26 cellular contexts compared by ENCODE assay signal in genomic region chr1:3566951-3567350, GRCh38. TPM values are rescaled to one million over a fixed set of nuclear protein-coding genes. Genes with fewer than 3 reads are reported as not detected.
A peak's percentile ranks its signal among the peaks of the same experiment; 100 is the strongest.
DNase-seq lines count a peak whose midpoint lies in the region; ATAC-seq, FAIRE-seq and TF ChIP-seq lines count a peak whose summit lies in the region.
"Had no signal": no experiment of that assay in that cellular context is flagged by ENCODE, and none has a peak within 500 bp of the region (broad histone marks: within the 10 kb centered on the region; RNA-seq: fewer than 3 reads in every experiment).

No MANE protein-coding gene starts in this region.

- H2AFZ ChIP-seq in K562 (ENCODE audit: low read depth, low read length): no peak overlapping the region
- H2AFZ ChIP-seq in neuronal stem cell (ENCODE audit: low read length): no peak overlapping the region

- H3K27me3 ChIP-seq in Panc1 (ENCODE audit: control insufficient read depth, insufficient read depth, low read length): no peaks in the 10 kb centered on the region
- H3K27me3 ChIP-seq in K562 (ENCODE audit: control insufficient read depth in 2 of 2, insufficient read depth in 2 of 2, low read length in 2 of 2): peaks cover 8 to 48% of the 10 kb centered on the region in 2 experiments; a peak in 3 of 5 replicates
- H3K27me3 ChIP-seq in neuronal stem cell (ENCODE audit: control insufficient read depth in 3 of 3, insufficient read depth in 3 of 3, low read depth in 1 of 3, low read length in 3 of 3): no peaks in the 10 kb centered on the region
- H3K27me3 ChIP-seq: BE2C had no signal

- peak overlapping the region; percentile 3 for H3K18ac ChIP-seq in neuronal stem cell (ENCODE audit: low read length)

- BruUV-seq in Panc1 (replicated peaks; lab: Mats Ljungman, UMichigan) (no TSS peak), K562 (replicated peaks; lab: Mats Ljungman, UMichigan) (no TSS peak)

- no peak overlapping the region for H4K91ac ChIP-seq in neuronal stem cell (ENCODE audit: low read depth, low read length, poor library complexity)

- H4K8ac ChIP-seq in neuronal stem cell (ENCODE audit: low read depth, low read length): no peak overlapping the region

- TF ChIP-seq RAD21 in K562 (CRISPR knock-in tag; conservative IDR thresholded peaks at IDR 0.05 in 1 of 2, IDR thresholded peaks at IDR 0.05 in 1 of 2): no peak

- H3K9ac ChIP-seq in K562 (ENCODE audit: insufficient read depth in 1 of 2, low read depth in 2 of 2, low read length in 2 of 2) (no peak overlapping the region; a peak in 1 of 4 replicates), neuronal stem cell (ENCODE audit: low read depth, low read length, poor library complexity) (peak overlapping the region; percentile 60)
- H3K9ac ChIP-seq: BLaER1 had no signal

- peak overlapping the region; percentile 80 for H3K23ac ChIP-seq in neuronal stem cell (ENCODE audit: low read depth, low read length, poor library complexity)

- peak overlapping the region; percentile 39 for H2BK5ac ChIP-seq in neuronal stem cell (ENCODE audit: low read length)

- no peak overlapping the region for H2AK5ac ChIP-seq in neuronal stem cell (ENCODE audit: low read depth, low read length)

- no peaks in the 10 kb centered on the region for H3K79me2 ChIP-seq in K562 (ENCODE audit: control insufficient read depth, insufficient read depth, low read length)

- H2BK15ac ChIP-seq in neuronal stem cell (ENCODE audit: low read length): no peak overlapping the region

- H2BK12ac ChIP-seq in neuronal stem cell (ENCODE audit: low read length): no peak overlapping the region

- H3K4me3 ChIP-seq in Panc1 (ENCODE audit: low read depth in 2 of 2, low read length in 2 of 2): no peak overlapping the region
- H3K4me3 ChIP-seq in K562: no peak overlapping the region
- no peak overlapping the region for H3K4me3 ChIP-seq in neuronal stem cell (ENCODE audit: low read length in 2 of 2)
- H3K4me3 ChIP-seq: BLaER1, GM12878 had no signal

- TF ChIP-seq EP300 in K562 (IDR thresholded peaks at IDR 0.05; ENCODE audit: low read length): no peak

- H3K9me1 ChIP-seq in K562 (ENCODE audit: control insufficient read depth, insufficient read depth, low read length): no peaks in the 10 kb centered on the region

- CTCF ChIA-PET in Panc1 (lab: Charles Lee) (interaction anchor here (0.9 to 1.7 kb wide), 3 partner anchors 48 to 52 kb away, joined by 3 to 8 read pairs (median 3); no protein-coding TSS in a partner anchor), K562 (lab: Yijun Ruan, JAX; ENCODE audit: low intra/inter-chr PET ratio) (interaction anchor here (1.4 kb wide), 1 partner anchor 54 kb away, joined by 3 read pairs; no protein-coding TSS in a partner anchor)

- no peak for TF ChIP-seq CTCF in Panc1 (IDR thresholded peaks at IDR 0.05)
- no peak for TF ChIP-seq CTCF in K562 (IDR thresholded peaks at IDR 0.05 in 2 of 3, conservative IDR thresholded peaks at IDR 0.05 in 1 of 3; ENCODE audit: insufficient read depth in 2 of 3, low read depth in 1 of 3, low read length in 3 of 3)

- POLR2A ChIA-PET in Panc1 (lab: Charles Lee) (no interaction called here), K562 (lab: Yijun Ruan, JAX) (interaction anchor here (0.6 to 0.7 kb wide), 3 partner anchors 15 to 228 kb away, joined by 3 read pairs; no protein-coding TSS in a partner anchor)

- in situ Hi-C loops in Panc1 (cut with HindIII; ENCODE audit: low pct_unique_long_range_greater_than_20kb, low sequenced_read_pairs) (no loop called here), K562 (cut with MboI) (no loop called here)

- H3K4me1 ChIP-seq in Panc1 (ENCODE audit: control insufficient read depth, insufficient read depth, low read length) (peaks cover 6% of the 10 kb centered on the region; the same call in 1 of the 2 replicates), K562 (replicated peaks in 1 of 2; ENCODE audit: control insufficient read depth in 2 of 2, insufficient read depth in 2 of 2, low read length in 2 of 2) (peaks cover 0 to 17% of the 10 kb centered on the region in 2 experiments; a peak in 1 of 5 replicates), neuronal stem cell (ENCODE audit: control insufficient read depth in 2 of 2, insufficient read depth in 1 of 2, low read depth in 1 of 2, low read length in 2 of 2) (no peaks in the 10 kb centered on the region)
- H3K4me1 ChIP-seq: BE2C had no signal

- H3K9me3 ChIP-seq in Panc1 (ENCODE audit: control insufficient read depth, insufficient read depth, low read depth, low read length) (no peaks in the 10 kb centered on the region), K562 (replicated peaks; ENCODE audit: control insufficient read depth, insufficient read depth, low read depth, low read length) (no peaks in the 10 kb centered on the region), neuronal stem cell (replicated peaks in 1 of 2; ENCODE audit: control insufficient read depth in 2 of 2, insufficient read depth in 1 of 2, low read depth in 1 of 2, low read length in 2 of 2) (no peaks in the 10 kb centered on the region)
- H3K9me3 ChIP-seq: BE2C, BLaER1 had no signal

- no peak for FAIRE-seq in K562 (lab: Jason Lieb, UNC)
- FAIRE-seq: A204.1, GM12878, GM12892, GM18507, GM19239 had no signal

- no peak for TF ChIP-seq POLR2A in K562 (conservative IDR thresholded peaks at IDR 0.05)

- H3K4ac ChIP-seq in neuronal stem cell (ENCODE audit: low read length): no peak overlapping the region

- ATAC-seq in Panc1 (peak; percentile 15; the same call in 1 of the 2 replicates), K562 (peak; percentile 17), GM18517 (IDR thresholded peaks at IDR 0.05; ENCODE audit: unreplicated experiment) (no peak), GM21723 (IDR thresholded peaks at IDR 0.05; ENCODE audit: unreplicated experiment) (no peak)
- ATAC-seq: GM12878 had no signal

- H2BK120ac ChIP-seq in neuronal stem cell (ENCODE audit: low read depth, low read length): no peak overlapping the region

- H4K20me1 ChIP-seq in K562 (replicated peaks; ENCODE audit: control insufficient read depth, insufficient read depth, low read length): peaks cover 48% of the 10 kb centered on the region

- H3K4me2 ChIP-seq in K562 (ENCODE audit: insufficient read depth, low read length) (no peak overlapping the region), neuronal stem cell (ENCODE audit: insufficient read depth, low read length, poor library complexity, severe bottlenecking) (no peak overlapping the region)
- H3K4me2 ChIP-seq: BLaER1 had no signal

- intact Hi-C loops in Panc1 (cut with micrococcal nuclease; ENCODE audit: unreplicated experiment) (loop anchor here (10.0 kb wide), 1 partner anchor 72 kb away; no protein-coding TSS in a partner anchor), K562 (cut with micrococcal nuclease) (no loop called here)

- DNase-seq in Panc1 (ENCODE audit: low read depth, low spot score) (no peak), K562 (ENCODE audit: extremely low read depth in 1 of 4, low spot score in 3 of 4) (no peak), neuronal stem cell (ENCODE audit: low spot score) (no peak), H4 (ENCODE audit: low spot score) (no peak)
- DNase-seq: 8988T; ACHN; BE2C; C1 segment of cervical spinal cord; CD4-positive, CD25-positive, alpha-beta regulatory T cell; CD8-positive, alpha-beta memory T cell; COR-L47; DMS 273 treated with DMSO at 0.1 percent for 48 hours; DMS153; DMS53; DMS79; DND-41; EL; GDM1 had no signal

- H3K36me3 ChIP-seq in Panc1 (ENCODE audit: control insufficient read depth, insufficient read depth, low read length): no peaks in the 10 kb centered on the region
- H3K36me3 ChIP-seq in K562 (ENCODE audit: control insufficient read depth, insufficient read depth, low read length): no peaks in the 10 kb centered on the region
- peaks cover 4 to 6% of the 10 kb centered on the region in 2 donors for H3K36me3 ChIP-seq in neuronal stem cell (replicated peaks in 1 of 2; ENCODE audit: control insufficient read depth in 2 of 2, insufficient read depth in 2 of 2, low read length in 2 of 2)
- H3K36me3 ChIP-seq: BE2C had no signal

- H3K79me1 ChIP-seq in neuronal stem cell (ENCODE audit: low read depth, low read length): peaks cover 14% of the 10 kb centered on the region

- WGBS in K562 (ENCODE audit: insufficient coverage, low coverage, missing lambda C conversion rate): 11% methylated on average over 11 of the region's 12 CpGs
- no CpG with 5 or more reads among the region's 12 CpGs for WGBS in neuronal stem cell (ENCODE audit: extremely low coverage in 2 of 2, insufficient read length in 2 of 2, insufficient replicate concordance in 1 of 2), 2 donors

- H3K14ac ChIP-seq in neuronal stem cell (ENCODE audit: low read length): peak overlapping the region; percentile 82

- H3K27ac ChIP-seq in Panc1 (ENCODE audit: low read length): no peak overlapping the region
- H3K27ac ChIP-seq in K562 (ENCODE audit: extremely low read depth, low read depth, low read length): no peak overlapping the region
- no peak overlapping the region for H3K27ac ChIP-seq in neuronal stem cell (replicated peaks; ENCODE audit: low read length)
- H3K27ac ChIP-seq: BLaER1 had no signal

RNA-seq across cellular contexts. Expression of gene MEGF6, which starts 44.4 kb away (rescaled TPM):
- total RNA-seq in Panc1 (2021; ENCODE audit: unreplicated experiment) (32.6 TPM), K562 (2014; rRNA removed) (0.04 and 0.32 TPM in 2 replicates), K562 (2014; rRNA removed; fragmentation: Illumina TruSeq; extraction: Trizol) (not detected in 2 replicates), K562 (2015; rRNA removed; fragmentation: Illumina TruSeq; extraction: Trizol) (0.11 and 0.14 TPM in 2 replicates), K562 (2021) (0.40 and 1.7 TPM in 2 replicates)
- 35.5 TPM for polyA plus RNA-seq in Panc1 (2012; ENCODE audit: insufficient read length)
- 0.90 and 2.1 TPM in 2 replicates for total RNA-seq in K562 (2011; cell fraction: chromatin; rRNA removed; ENCODE audit: low replicate concordance)
- total RNA-seq in K562 (2011; cell fraction: nucleolus; rRNA removed): 1.6 and 1.8 TPM in 2 replicates
- total RNA-seq in K562 (2011; cell fraction: nucleoplasm; rRNA removed): 0.73 and 0.99 TPM in 2 replicates
- polyA plus RNA-seq in K562 (2011; rRNA removed) (0.03 and 0.16 TPM in 2 replicates), K562 (2014; fragmentation: Illumina TruSeq; extraction: Trizol) (0.04 and 0.24 TPM in 2 replicates), K562 (2014; fragmentation: Nextera tagmentation; extraction: Ambion mirVana) (not detected), K562 (2014; rRNA removed) (0.25 and 0.65 TPM in 2 replicates)
- polyA plus RNA-seq in K562 (2011; cell fraction: cytosol; rRNA removed): 0.03 and 0.10 TPM in 2 replicates
- 1.3 and 1.8 TPM in 2 replicates for polyA plus RNA-seq in K562 (2011; cell fraction: nucleus; rRNA removed)
- 0.51 and 14.3 TPM in 2 replicates for polyA plus RNA-seq in K562 (2012)
- polyA minus RNA-seq in K562 (2011; rRNA and poly(A)+ RNA removed): not detected in 2 replicates
- polyA minus RNA-seq in K562 (2011; cell fraction: cytosol; rRNA and poly(A)+ RNA removed): not detected in 2 replicates
- polyA minus RNA-seq in K562 (2011; cell fraction: nucleus; rRNA and poly(A)+ RNA removed): 0.27 and 0.67 TPM in 2 replicates
- 10.3 TPM for polyA plus RNA-seq in neuronal stem cell (2013, experiment 1 of 2)
- polyA plus RNA-seq in neuronal stem cell (2013, experiment 2 of 2): 10.0 TPM
- 0.58 and 1.1 TPM in 2 replicates for total RNA-seq in H4 (2014; rRNA removed; shearing (Covaris generic))

RNA-seq across cellular contexts. Expression of gene TPRG1L, which starts 57.9 kb away (rescaled TPM):
- total RNA-seq in Panc1 (2021; ENCODE audit: unreplicated experiment) (57.5 TPM), K562 (2014; rRNA removed) (4.6 and 5.1 TPM in 2 replicates), K562 (2014; rRNA removed; fragmentation: Illumina TruSeq; extraction: Trizol) (5.0 and 5.2 TPM in 2 replicates), K562 (2015; rRNA removed; fragmentation: Illumina TruSeq; extraction: Trizol) (5.7 and 6.2 TPM in 2 replicates), K562 (2021) (8.4 and 8.9 TPM in 2 replicates)
- 93.0 TPM for polyA plus RNA-seq in Panc1 (2012; ENCODE audit: insufficient read length)
- 5.9 and 9.5 TPM in 2 replicates for total RNA-seq in K562 (2011; cell fraction: chromatin; rRNA removed; ENCODE audit: low replicate concordance)
- total RNA-seq in K562 (2011; cell fraction: nucleolus; rRNA removed): 7.4 and 8.7 TPM in 2 replicates
- total RNA-seq in K562 (2011; cell fraction: nucleoplasm; rRNA removed): 7.7 and 9.1 TPM in 2 replicates
- polyA plus RNA-seq in K562 (2011; rRNA removed) (9.9 and 11.0 TPM in 2 replicates), K562 (2014; fragmentation: Illumina TruSeq; extraction: Trizol) (9.7 and 10.0 TPM in 2 replicates), K562 (2014; fragmentation: Nextera tagmentation; extraction: Ambion mirVana) (1 to 10 TPM; 1.6 to 1.9 TPM), K562 (2014; rRNA removed) (6.8 and 7.1 TPM in 2 replicates)
- polyA plus RNA-seq in K562 (2011; cell fraction: cytosol; rRNA removed): 10.9 and 11.7 TPM in 2 replicates
- polyA plus RNA-seq in K562 (2011; cell fraction: nucleus; rRNA removed): 6.1 and 6.5 TPM in 2 replicates
- 9.3 and 18.8 TPM in 2 replicates for polyA plus RNA-seq in K562 (2012)
- 5.7 and 7.5 TPM in 2 replicates for polyA minus RNA-seq in K562 (2011; rRNA and poly(A)+ RNA removed)
- polyA minus RNA-seq in K562 (2011; cell fraction: cytosol; rRNA and poly(A)+ RNA removed): 5.6 and 7.6 TPM in 2 replicates
- 2.2 and 3.7 TPM in 2 replicates for polyA minus RNA-seq in K562 (2011; cell fraction: nucleus; rRNA and poly(A)+ RNA removed)
- 13.4 TPM for polyA plus RNA-seq in neuronal stem cell (2013, experiment 1 of 2)
- 13.2 TPM for polyA plus RNA-seq in neuronal stem cell (2013, experiment 2 of 2)
- total RNA-seq in H4 (2014; rRNA removed; shearing (Covaris generic)): 10.9 and 11.7 TPM in 2 replicates

Comparison
In these comparisons a context has a peak if more than half of its experiments do, and no peak if none do; other contexts are left out.
1. ATAC-seq: peak in Panc1 (single experiment) and K562 (single experiment); none in GM18517 (single experiment) and GM21723 (single experiment).
2. RNA of gene MEGF6, which starts 44.4 kb away (total RNA-seq): 32.6 TPM in Panc1 (single experiment); 0.58 to 1.1 TPM in H4 and 0.04 to 2.1 TPM in K562; every median in the first group is over 10 times any median in the second.